ENCODE assay signal across 12 cellular contexts in genomic region chr17:19264681-19265080, GRCh38. TPM values are rescaled to one million over a fixed set of nuclear protein-coding genes. Genes with fewer than 3 reads are reported as not detected.
DNase-seq lines count a peak whose midpoint lies in the region; ATAC-seq and TF ChIP-seq lines count a peak whose summit lies in the region.
"Had no signal": no experiment of that assay in that cellular context is flagged by ENCODE, and none has a peak within 500 bp of the region (broad histone marks: within the 10 kb centered on the region; RNA-seq: fewer than 3 reads in every experiment).

No MANE protein-coding gene starts in this region.

- H3K9me3 ChIP-seq in muscle layer of colon (ENCODE audit: low read length) (no peaks in the 10 kb centered on the region), thoracic aorta (no peaks in the 10 kb centered on the region), WERI-Rb-1 (ENCODE audit: severe bottlenecking) (no peaks in the 10 kb centered on the region)
- H3K9me3 ChIP-seq: SK-N-SH had no signal

- no peak overlapping the region for H3K4me3 ChIP-seq in coronary artery
- no peak overlapping the region for H3K4me3 ChIP-seq in muscle layer of colon (ENCODE audit: low read depth in 1 of 2, low read length in 2 of 2)
- H3K4me3 ChIP-seq in thoracic aorta: no peak overlapping the region
- H3K4me3 ChIP-seq in WERI-Rb-1 (ENCODE audit: low read depth, low read length): no peak overlapping the region

- no peaks in the 10 kb centered on the region for H3K36me3 ChIP-seq in muscle layer of colon (ENCODE audit: insufficient read depth, low read length)
- no peaks in the 10 kb centered on the region for H3K36me3 ChIP-seq in thoracic aorta
- no peaks in the 10 kb centered on the region for H3K36me3 ChIP-seq in WERI-Rb-1

- H3K9ac ChIP-seq in muscle layer of colon (ENCODE audit: low read length): no peak overlapping the region
- H3K9ac ChIP-seq: SK-N-SH had no signal

- no peak for ATAC-seq in thoracic aorta (ENCODE audit: insufficient number of reproducible peaks, low FRiP score, low read depth)
- ATAC-seq: activated T-cell treated with anti-CD3 and anti-CD28 coated beads, Interleukin-2, amount 50 U/mL, for 4 hours had no signal

- DNase-seq in NCI-H345 treated with DMSO at 0.1 percent for 48 hours (lab: John Stamatoyannopoulos, UW; ENCODE audit: unreplicated experiment) (peak; percentile 13), coronary artery (ENCODE audit: low spot score) (no peak), thoracic aorta (ENCODE audit: low spot score) (no peak), RPMI8226 (no peak), activated T-cell treated with anti-CD3 and anti-CD28 coated beads for 4 hours (no peak), medulla oblongata (ENCODE audit: extremely low spot score) (no peak), WERI-Rb-1 (no peak)
- DNase-seq: activated T-cell treated with anti-CD3 and anti-CD28 coated beads, Interleukin-2, amount 50 U/mL, for 4 hours; CD4-positive, CD25-positive, alpha-beta regulatory T cell; endodermal cell; SK-N-SH had no signal

- H3K27me3 ChIP-seq in muscle layer of colon (ENCODE audit: control insufficient read depth in 1 of 2, insufficient read depth in 2 of 2, low read length in 2 of 2) (no peaks in the 10 kb centered on the region), thoracic aorta (replicated peaks; ENCODE audit: insufficient read depth) (no peaks in the 10 kb centered on the region), WERI-Rb-1 (ENCODE audit: insufficient read depth, low read depth, severe bottlenecking) (no peaks in the 10 kb centered on the region)

- TF ChIP-seq CTCF in coronary artery (IDR thresholded peaks at IDR 0.05): no peak
- no peak for TF ChIP-seq CTCF in thoracic aorta (IDR thresholded peaks at IDR 0.05)
- no peak for TF ChIP-seq CTCF in WERI-Rb-1 (IDR thresholded peaks at IDR 0.05; ENCODE audit: low read depth, low read length)

- H3K4me1 ChIP-seq in muscle layer of colon (ENCODE audit: insufficient read depth, low read length) (peaks cover 73% of the 10 kb centered on the region), thoracic aorta (ENCODE audit: control insufficient read depth in 1 of 2, low read depth in 2 of 2) (peaks cover 48 to 72% of the 10 kb centered on the region in 2 donors)

- H3K27ac ChIP-seq in coronary artery (peak overlapping the region; percentile 78 to 86), muscle layer of colon (ENCODE audit: low read depth, low read length) (peak overlapping the region; percentile 94), thoracic aorta (peak overlapping the region; percentile 80 to 85), WERI-Rb-1 (no peak overlapping the region)

RNA-seq across cellular contexts. Expression of gene EPN2, which starts 27.5 kb away (rescaled TPM):
- 10 to 100 TPM; 28.7 to 47.9 TPM for total RNA-seq in thoracic aorta
